11 cellular contexts compared by ENCODE assay signal in the genomic region with DNA sequence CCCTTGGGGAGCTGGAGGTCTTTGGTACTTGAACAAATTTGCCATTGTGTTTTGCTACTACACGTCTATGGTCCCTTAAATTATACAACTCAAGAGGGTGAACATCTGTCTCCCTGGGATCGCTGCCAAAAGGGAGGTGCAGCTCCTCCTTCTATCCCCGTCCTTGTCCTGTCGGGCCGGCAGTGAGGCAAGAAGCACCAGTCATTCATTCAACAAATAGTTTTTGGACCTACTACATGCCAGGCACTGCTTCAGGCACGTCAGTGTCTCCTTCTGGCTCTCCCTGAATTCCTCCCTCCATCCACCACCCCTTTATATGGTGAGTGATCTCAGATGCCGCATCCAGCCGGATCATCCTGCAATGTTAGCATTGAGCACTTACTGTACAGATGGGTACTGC.
A peak's percentile ranks its signal among the peaks of the same experiment; 100 is the strongest.
DNase-seq lines count a peak whose midpoint lies in the region; ATAC-seq and TF ChIP-seq lines count a peak whose summit lies in the region.
"Had no signal": no experiment of that assay in that cellular context is flagged by ENCODE, and none has a peak within 500 bp of the region (broad histone marks: within the 10 kb centered on the region; RNA-seq: fewer than 3 reads in every experiment).

No MANE protein-coding gene starts in this region.

- H3K4me3 ChIP-seq in fibroblast of mammary gland (ENCODE audit: control insufficient read depth, low read depth, low read length) = no peak overlapping the region
- H3K4me3 ChIP-seq: thoracic aorta had no signal

- H3K9me3 Mint-ChIP-seq in stimulated activated naive CD8-positive, alpha-beta T cell treated with anti-CD3 and anti-CD28 coated beads, Interleukin-15, amount 100 ng/mL, for 72 hours = no peaks in the 10 kb centered on the region

- no peak overlapping the region for H3K4me3 Mint-ChIP-seq in stimulated activated naive CD8-positive, alpha-beta T cell treated with anti-CD3 and anti-CD28 coated beads, Interleukin-15, amount 100 ng/mL, for 72 hours

- TF ChIP-seq CTCF in fibroblast of mammary gland (conservative IDR thresholded peaks at IDR 0.05; ENCODE audit: control insufficient read depth, insufficient read depth, low read depth, low read length) = no peak

- H3K4me1 Mint-ChIP-seq in stimulated activated naive CD8-positive, alpha-beta T cell treated with anti-CD3 and anti-CD28 coated beads, Interleukin-15, amount 100 ng/mL, for 72 hours = peaks cover 52% of the 10 kb centered on the region

- ATAC-seq in GM18873 (IDR thresholded peaks at IDR 0.05; ENCODE audit: low FRiP score, unreplicated experiment) (no peak), HG02642 (IDR thresholded peaks at IDR 0.05; ENCODE audit: poor library complexity, unreplicated experiment) (no peak)
- ATAC-seq in stimulated activated naive CD8-positive, alpha-beta T cell treated with anti-CD3 and anti-CD28 coated beads, Interleukin-15, amount 100 ng/mL, for 72 hours = no peak

- H3K27ac Mint-ChIP-seq in stimulated activated naive CD8-positive, alpha-beta T cell treated with anti-CD3 and anti-CD28 coated beads, Interleukin-15, amount 100 ng/mL, for 72 hours = no peak overlapping the region

- H3K27me3 Mint-ChIP-seq in stimulated activated naive CD8-positive, alpha-beta T cell treated with anti-CD3 and anti-CD28 coated beads, Interleukin-15, amount 100 ng/mL, for 72 hours = peaks cover 48% of the 10 kb centered on the region

- peak; percentile 80 for DNase-seq in COLO668 (lab: John Stamatoyannopoulos, UW; ENCODE audit: unreplicated experiment)
- peak; percentile 81 for DNase-seq in NCI-H1105 treated with DMSO at 0.1 percent for 48 hours (lab: John Stamatoyannopoulos, UW)
- DNase-seq in NCI-H748 treated with DMSO at 0.1 percent for 48 hours (lab: John Stamatoyannopoulos, UW) = peak; percentile 24
- DNase-seq in fibroblast of mammary gland (ENCODE audit: low read depth) = peak; percentile 80
- DNase-seq in stimulated activated naive CD8-positive, alpha-beta T cell treated with anti-CD3 and anti-CD28 coated beads, Interleukin-15, amount 100 ng/mL, for 72 hours = no peak
- DNase-seq in cortex of kidney (lab: John Stamatoyannopoulos, UW) = no peak
- DNase-seq: activated T-cell treated with anti-CD3 and anti-CD28 coated beads, Interleukin-2, amount 50 U/mL, for 1 hour; T-helper 9 cell had no signal

Comparison
In these comparisons a context has a peak if more than half of its experiments do, and no peak if none do; other contexts are left out.
1. DNase-seq: peak in COLO668 (single experiment), NCI-H1105 treated with DMSO at 0.1 percent for 48 hours (single experiment), NCI-H748 treated with DMSO at 0.1 percent for 48 hours (single experiment) and fibroblast of mammary gland (single experiment); none in stimulated activated naive CD8-positive, alpha-beta T cell treated with anti-CD3 and anti-CD28 coated beads, Interleukin-15, amount 100 ng/mL, for 72 hours (0 of 2) and cortex of kidney (single experiment).